In genomic region chr13:60351816-60352215, GRCh38 we compare ENCODE assay signal across 22 cellular contexts.
"Had no signal": no experiment of that assay in that cellular context is flagged by ENCODE, and none has a peak within 500 bp of the region (broad histone marks: within the 10 kb centered on the region; RNA-seq: fewer than 3 reads in every experiment).

No MANE protein-coding gene starts in this region.

- H3K27me3 ChIP-seq: esophagus muscularis mucosa, transverse colon had no signal

- DNase-seq: activated CD4-positive, alpha-beta T cell treated with anti-CD3 and anti-CD28 coated beads for 1 hour; activated CD8-positive, alpha-beta memory T cell treated with anti-CD3 and anti-CD28 coated beads, Interleukin-2, amount 50 U/mL, for 48 hours; activated effector memory CD4-positive, alpha-beta T cell treated with Interleukin-2 at 50 U/mL for 16 hours; activated naive CD4-positive, alpha-beta T cell treated with anti-CD3 and anti-CD28 coated beads, Interleukin-2, amount 50 U/mL, for 16 hours; activated naive CD8-positive, alpha-beta T cell treated with anti-CD3 and anti-CD28 coated beads, Interleukin-2, amount 50 U/mL, for 24 hours; activated T-cell treated with anti-CD3 and anti-CD28 coated beads, Interleukin-2, amount 50 U/mL, for 4 hours; aorta; caudate nucleus; dorsolateral prefrontal cortex; heart left ventricle; islet precursor cell; left cardiac atrium; nephron progenitor cell; nucleus accumbens; small intestine; stimulated activated CD4-positive, alpha-beta T cell treated with anti-CD3 and anti-CD28 coated beads, Interleukin-2, amount 100 ng/mL, for 24 hours; stimulated activated naive CD8-positive, alpha-beta T cell treated with anti-CD3 and anti-CD28 coated beads, Interleukin-15, amount 100 ng/mL, for 72 hours; T-helper 9 cell; transverse colon had no signal

- H3K4me3 ChIP-seq: dorsolateral prefrontal cortex, esophagus muscularis mucosa, heart left ventricle, transverse colon had no signal

- H3K4me1 ChIP-seq: esophagus muscularis mucosa, heart left ventricle, transverse colon had no signal

- H3K36me3 Mint-ChIP-seq: brain; stimulated activated effector memory CD8-positive, alpha-beta T cell treated with anti-CD3 and anti-CD28 coated beads, Interleukin-12 subunit alpha, Interleukin-12 subunit beta, amount 100 ng/mL, for 72 hours had no signal

- H3K27ac ChIP-seq: dorsolateral prefrontal cortex, esophagus muscularis mucosa, heart left ventricle, transverse colon had no signal

- ATAC-seq: activated naive CD8-positive, alpha-beta T cell treated with anti-CD3 and anti-CD28 coated beads, Interleukin-2, amount 50 U/mL, for 24 hours; activated T-cell treated with anti-CD3 and anti-CD28 coated beads, Interleukin-2, amount 50 U/mL, for 4 hours; heart left ventricle; left cardiac atrium; stimulated activated naive CD8-positive, alpha-beta T cell treated with anti-CD3 and anti-CD28 coated beads, Interleukin-15, amount 100 ng/mL, for 72 hours had no signal

- H3K4me3 Mint-ChIP-seq: activated naive CD8-positive, alpha-beta T cell treated with anti-CD3 and anti-CD28 coated beads, Interleukin-2, amount 50 U/mL, for 24 hours; activated T-cell treated with anti-CD3 and anti-CD28 coated beads, Interleukin-2, amount 50 U/mL, for 4 hours; brain; nephron progenitor cell; stimulated activated effector memory CD8-positive, alpha-beta T cell treated with anti-CD3 and anti-CD28 coated beads, Interleukin-12 subunit alpha, Interleukin-12 subunit beta, amount 100 ng/mL, for 72 hours; stimulated activated naive CD8-positive, alpha-beta T cell treated with anti-CD3 and anti-CD28 coated beads, Interleukin-15, amount 100 ng/mL, for 72 hours had no signal

- H3K36me3 ChIP-seq: esophagus muscularis mucosa, heart left ventricle, transverse colon had no signal

- H3K9me3 ChIP-seq: esophagus muscularis mucosa had no signal

- H3K27ac Mint-ChIP-seq: activated naive CD8-positive, alpha-beta T cell treated with anti-CD3 and anti-CD28 coated beads, Interleukin-2, amount 50 U/mL, for 24 hours; nephron progenitor cell; stimulated activated effector memory CD8-positive, alpha-beta T cell treated with anti-CD3 and anti-CD28 coated beads, Interleukin-12 subunit alpha, Interleukin-12 subunit beta, amount 100 ng/mL, for 72 hours had no signal

- H3K4me1 Mint-ChIP-seq: activated naive CD8-positive, alpha-beta T cell treated with anti-CD3 and anti-CD28 coated beads, Interleukin-2, amount 50 U/mL, for 24 hours; stimulated activated effector memory CD8-positive, alpha-beta T cell treated with anti-CD3 and anti-CD28 coated beads, Interleukin-12 subunit alpha, Interleukin-12 subunit beta, amount 100 ng/mL, for 72 hours; stimulated activated naive CD8-positive, alpha-beta T cell treated with anti-CD3 and anti-CD28 coated beads, Interleukin-15, amount 100 ng/mL, for 72 hours had no signal
